Comparison of ENCODE assay signal across 18 cellular contexts in genomic region chr1:225830823-225831222, GRCh38. TPM values are rescaled to one million over a fixed set of nuclear protein-coding genes. Genes with fewer than 3 reads are reported as not detected.
A peak's percentile ranks its signal among the peaks of the same experiment; 100 is the strongest.
DNase-seq lines count a peak whose midpoint lies in the region; ATAC-seq and TF ChIP-seq lines count a peak whose summit lies in the region.
"Had no signal": no experiment of that assay in that cellular context is flagged by ENCODE, and none has a peak within 500 bp of the region (broad histone marks: within the 10 kb centered on the region; RNA-seq: fewer than 3 reads in every experiment).

No MANE protein-coding gene starts in this region.

- H3K27ac ChIP-seq in C4-2B = peak overlapping the region; percentile 22; the same call in 1 of the 2 replicates
- H3K27ac ChIP-seq in HEK293 (ENCODE audit: extremely low read depth, low read depth, low read length) = no peak overlapping the region
- H3K27ac ChIP-seq in CD4-positive, alpha-beta memory T cell (ENCODE audit: low read depth, low read length) = no peak overlapping the region
- H3K27ac ChIP-seq: HL-60 had no signal

- CTCF ChIA-PET in HEK293 (lab: Yijun Ruan, JAX) = interaction anchor here (1.4 kb wide), 1 partner anchor 356 kb away, joined by 3 read pairs; no protein-coding TSS in a partner anchor
- CTCF ChIA-PET in CD4-positive, alpha-beta memory T cell (lab: Charles Lee; ENCODE audit: partially characterized antibody) = no interaction called here

- no peak overlapping the region for H3K4me3 ChIP-seq in HEK293 (ENCODE audit: low read depth, low read length)
- H3K4me3 ChIP-seq in CD4-positive, alpha-beta memory T cell (ENCODE audit: low read length in 2 of 2) = no peak overlapping the region

- peak overlapping the region in 2 of 3 experiments; percentile 86 to 92 for H3K27ac Mint-ChIP-seq in nephron
- H3K27ac Mint-ChIP-seq in CD4-positive, alpha-beta memory T cell = peak overlapping the region in 1 of 7 donors; percentile 53
- H3K27ac Mint-ChIP-seq: CD4-positive, alpha-beta T cell had no signal

- TF ChIP-seq CTCF in C4-2B (conservative IDR thresholded peaks at IDR 0.05) (no peak), HEK293 (tag by site-specific recombination; IDR thresholded peaks at IDR 0.05) (no peak), nephron (IDR thresholded peaks at IDR 0.05; ENCODE audit: unreplicated experiment in 3 of 3) (no peak)

- peaks cover 45% of the 10 kb centered on the region for H3K36me3 Mint-ChIP-seq in nephron (ENCODE audit: low read depth)
- H3K36me3 Mint-ChIP-seq in CD4-positive, alpha-beta memory T cell = no peaks in the 10 kb centered on the region

- POLR2A ChIA-PET in HEK293 (lab: Yijun Ruan, JAX) = no interaction called here
- POLR2A ChIA-PET in CD4-positive, alpha-beta memory T cell (lab: Charles Lee; ENCODE audit: partially characterized antibody) = no interaction called here

- H3K36me3 ChIP-seq in HEK293 (ENCODE audit: control insufficient read depth in 2 of 2, insufficient read depth in 1 of 2, low read length in 2 of 2) = peaks cover 23 to 42% of the 10 kb centered on the region in 2 experiments
- H3K36me3 ChIP-seq in CD4-positive, alpha-beta memory T cell (ENCODE audit: insufficient read depth, low read length) = no peaks in the 10 kb centered on the region
- H3K36me3 ChIP-seq: BE2C had no signal

- no peaks in the 10 kb centered on the region for H3K9me3 Mint-ChIP-seq in nephron
- H3K9me3 Mint-ChIP-seq in CD4-positive, alpha-beta memory T cell = no peaks in the 10 kb centered on the region
- H3K9me3 Mint-ChIP-seq: CD4-positive, alpha-beta T cell; H9 had no signal

- H3K27me3 Mint-ChIP-seq in nephron (ENCODE audit: low read depth) = no peaks in the 10 kb centered on the region
- peaks cover 0 to 2% of the 10 kb centered on the region in 2 donors for H3K27me3 Mint-ChIP-seq in CD4-positive, alpha-beta memory T cell
- H3K27me3 Mint-ChIP-seq: CD4-positive, alpha-beta T cell had no signal

- H3K4me3 Mint-ChIP-seq in nephron = peak overlapping the region in 1 of 3 experiments; percentile 37
- no peak overlapping the region for H3K4me3 Mint-ChIP-seq in CD4-positive, alpha-beta memory T cell
- H3K4me3 Mint-ChIP-seq: CD4-positive, alpha-beta T cell; H9 had no signal

- intact Hi-C loops in CD4-positive, alpha-beta memory T cell (cut with micrococcal nuclease) = no loop called here

- no peaks in the 10 kb centered on the region for H3K27me3 ChIP-seq in CD4-positive, alpha-beta memory T cell (ENCODE audit: insufficient read depth, low read length)
- H3K27me3 ChIP-seq: BE2C had no signal

- DNase-seq in NCI-H446 (lab: John Stamatoyannopoulos, UW) (peak; percentile 11 to 73), left lobe of liver (ENCODE audit: low spot score) (no peak)
- no peak for DNase-seq in CD4-positive, alpha-beta memory T cell
- DNase-seq: ACHN; BE2C; C1 segment of cervical spinal cord; Calu3; CD4-positive, alpha-beta T cell; DMS79 treated with DMSO at 0.1 percent for 48 hours; GF-D8; H9; IMR-90; KG1 had no signal

- H3K4me1 ChIP-seq in HEK293 (ENCODE audit: control insufficient read depth, insufficient read depth, low read length) = no peaks in the 10 kb centered on the region
- no peaks in the 10 kb centered on the region for H3K4me1 ChIP-seq in CD4-positive, alpha-beta memory T cell (ENCODE audit: insufficient read depth, low read length)
- H3K4me1 ChIP-seq: BE2C had no signal

- ATAC-seq in left lobe of liver = no peak

- H3K9me3 ChIP-seq in HEK293 (ENCODE audit: control insufficient read depth, insufficient read depth, low read depth, low read length) = no peaks in the 10 kb centered on the region
- no peaks in the 10 kb centered on the region for H3K9me3 ChIP-seq in CD4-positive, alpha-beta memory T cell (ENCODE audit: control insufficient read depth in 1 of 2, low read length in 2 of 2)
- H3K9me3 ChIP-seq: BE2C had no signal

- peaks cover 40% of the 10 kb centered on the region for H3K4me1 Mint-ChIP-seq in nephron
- no peaks in the 10 kb centered on the region for H3K4me1 Mint-ChIP-seq in CD4-positive, alpha-beta memory T cell

TF ChIP-seq in HEK293, 187 proteins besides CTCF, POLR2A, EP300 and RAD21 (continues in another document):
- TF ChIP-seq ZSCAN30 (tag by site-specific recombination; IDR thresholded peaks at IDR 0.05) (0 out of 2 replicates have a peak, but pooled peaks have one; percentile 40), ZNF529 (tag by site-specific recombination; IDR thresholded peaks at IDR 0.05; ENCODE audit: insufficient replicate concordance) (no peak), ZNF350 (tag by site-specific recombination; IDR thresholded peaks at IDR 0.05) (no peak), ZNF830 (tag by site-specific recombination; IDR thresholded peaks at IDR 0.05; ENCODE audit: low read depth) (no peak), ZBTB11 (tag by site-specific recombination; conservative IDR thresholded peaks at IDR 0.05; ENCODE audit: low read depth) (no peak), ZNF404 (tag by site-specific recombination; IDR thresholded peaks at IDR 0.05) (no peak), ZNF274 (IDR thresholded peaks at IDR 0.05; ENCODE audit: low read length) (no peak), ZNF274 (tag by site-specific recombination; IDR thresholded peaks at IDR 0.05; ENCODE audit: borderline replicate concordance) (no peak), ZNF26 (tag by site-specific recombination; IDR thresholded peaks at IDR 0.05) (no peak), AEBP2 (tag by site-specific recombination; IDR thresholded peaks at IDR 0.05; ENCODE audit: borderline replicate concordance) (no peak)

RNA-seq across cellular contexts. Expression of gene EPHX1, which starts 20.9 kb away (rescaled TPM):
- 1 to 10 TPM; 2.1 to 3.0 TPM for total RNA-seq in CD4-positive, alpha-beta memory T cell
- under 1 TPM; 0.34 to 0.56 TPM for polyA plus RNA-seq in CD4-positive, alpha-beta memory T cell
- total RNA-seq in left lobe of liver = 1,368 TPM

RNA-seq across cellular contexts. Expression of gene TMEM63A, which starts 51.4 kb away (rescaled TPM):
- total RNA-seq in CD4-positive, alpha-beta memory T cell = 100 to 1,000 TPM; 476 to 507 TPM
- polyA plus RNA-seq in CD4-positive, alpha-beta memory T cell = 10 to 100 TPM; 46.2 to 79.5 TPM
- total RNA-seq in left lobe of liver = 69.1 TPM

RNA-seq across cellular contexts. Expression of gene SRP9, which starts 53.2 kb away (rescaled TPM):
- total RNA-seq in CD4-positive, alpha-beta memory T cell = 100 to 1,000 TPM; 141 to 151 TPM
- 100 to 1,000 TPM; 290 to 500 TPM for polyA plus RNA-seq in CD4-positive, alpha-beta memory T cell
- total RNA-seq in left lobe of liver = 136 TPM

RNA-seq across cellular contexts. Expression of gene LEFTY1, which starts 58.1 kb away (rescaled TPM):
- total RNA-seq in CD4-positive, alpha-beta memory T cell = under 1 TPM; 0.55 to 0.75 TPM
- not detected for polyA plus RNA-seq in CD4-positive, alpha-beta memory T cell
- 1.3 TPM for total RNA-seq in left lobe of liver
- total RNA-seq: Calu3; CD4-positive, alpha-beta T cell; HT1080; IMR-90 had no signal
- polyA plus RNA-seq: IMR-90 had no signal

Comparison
In these comparisons a context has a peak if more than half of its experiments do, and no peak if none do; other contexts are left out.
1. DNase-seq: peak in NCI-H446 (2 of 2); none in CD4-positive, alpha-beta memory T cell (0 of 5) and left lobe of liver (single experiment).
2. RNA of gene EPHX1, which starts 20.9 kb away (total RNA-seq): 1,368 TPM in left lobe of liver (single experiment); 2.1 to 3.0 TPM in CD4-positive, alpha-beta memory T cell; every median in the first group is over 100 times any median in the second.